Comparison of ENCODE assay signal across 11 cellular contexts in the genomic region with DNA sequence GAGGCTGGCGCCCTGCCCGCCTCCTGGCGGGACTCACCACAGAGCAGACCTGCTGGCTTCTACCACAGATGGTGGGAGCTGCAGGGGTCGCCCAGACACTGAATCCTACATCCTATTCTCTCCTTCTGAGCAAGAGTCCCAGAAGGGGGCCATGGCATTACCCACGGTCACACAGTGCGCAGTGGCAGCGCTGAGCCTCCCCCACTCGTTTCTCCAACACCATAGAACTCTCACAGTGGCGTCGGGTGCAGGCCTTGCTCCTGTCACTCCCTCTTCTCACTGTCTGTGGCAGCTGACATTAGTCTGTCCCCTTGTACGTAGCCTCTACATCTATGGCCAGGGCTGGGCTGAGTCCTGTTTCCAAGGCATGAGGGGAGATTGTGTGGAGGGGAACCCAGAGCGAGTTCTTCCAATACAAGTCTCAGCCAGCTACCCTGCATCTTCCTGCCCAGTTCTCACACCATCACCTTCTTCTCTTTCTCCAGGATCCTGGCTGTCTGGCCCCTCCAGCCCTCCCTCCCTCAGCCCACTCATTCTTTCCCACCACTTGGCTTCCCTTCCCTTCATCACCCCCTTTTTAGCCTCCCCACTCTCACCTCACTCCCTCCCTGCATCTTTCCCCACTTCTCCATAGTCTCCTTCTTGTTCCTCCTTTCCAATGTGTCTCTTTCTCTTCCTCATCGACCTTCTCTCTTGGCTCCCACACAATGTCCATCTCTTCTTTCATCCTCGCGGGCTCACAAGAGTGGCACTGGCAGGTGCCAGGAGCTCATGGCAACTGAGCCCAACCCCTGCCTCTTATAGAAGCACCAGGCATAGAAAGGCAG. TPM values are rescaled to one million over a fixed set of nuclear protein-coding genes. Genes with fewer than 3 reads are reported as not detected.
DNase-seq lines count a peak whose midpoint lies in the region; ATAC-seq and TF ChIP-seq lines count a peak whose summit lies in the region.
"Had no signal": no experiment of that assay in that cellular context is flagged by ENCODE, and none has a peak within 500 bp of the region (broad histone marks: within the 10 kb centered on the region; RNA-seq: fewer than 3 reads in every experiment).

No MANE protein-coding gene starts in this region.

- no peaks in the 10 kb centered on the region for H3K27me3 Mint-ChIP-seq in stimulated activated naive CD8-positive, alpha-beta T cell treated with anti-CD3 and anti-CD28 coated beads, Interleukin-15, Interleukin-2, amounts not matched to agents 100 ng/mL and 50 ng/mL, for 24 hours
- H3K27me3 Mint-ChIP-seq in WTC11 (ENCODE audit: low read depth) (no peaks in the 10 kb centered on the region), memory B cell (no peaks in the 10 kb centered on the region)

- no peaks in the 10 kb centered on the region for H3K9me3 Mint-ChIP-seq in stimulated activated naive CD8-positive, alpha-beta T cell treated with anti-CD3 and anti-CD28 coated beads, Interleukin-15, Interleukin-2, amounts not matched to agents 100 ng/mL and 50 ng/mL, for 24 hours
- H3K9me3 Mint-ChIP-seq in WTC11, result no peaks in the 10 kb centered on the region
- H3K9me3 Mint-ChIP-seq in memory B cell, result no peaks in the 10 kb centered on the region

- POLR2A ChIA-PET in WTC11 (lab: Charles Lee), result interaction anchor here (0.7 to 1.0 kb wide), 3 partner anchors 9 to 113 kb away, joined by 3 to 4 read pairs (median 3); no protein-coding TSS in a partner anchor

- peak overlapping the region; percentile 32 for H3K27ac Mint-ChIP-seq in stimulated activated naive CD8-positive, alpha-beta T cell treated with anti-CD3 and anti-CD28 coated beads, Interleukin-15, Interleukin-2, amounts not matched to agents 100 ng/mL and 50 ng/mL, for 24 hours
- H3K27ac Mint-ChIP-seq in WTC11 (peak overlapping the region; percentile 74; the same call in 1 of the 2 replicates), memory B cell (peak overlapping the region; percentile 87)

- CTCF ChIA-PET in WTC11 (lab: Charles Lee), result interaction anchor here (0.6 to 2.1 kb wide), 5 partner anchors 8 to 132 kb away, joined by 3 to 12 read pairs (median 3); a partner anchor contains a TSS

- peaks cover 77% of the 10 kb centered on the region for H3K4me1 Mint-ChIP-seq in stimulated activated naive CD8-positive, alpha-beta T cell treated with anti-CD3 and anti-CD28 coated beads, Interleukin-15, Interleukin-2, amounts not matched to agents 100 ng/mL and 50 ng/mL, for 24 hours (ENCODE audit: low read depth)
- peaks cover 21% of the 10 kb centered on the region for H3K4me1 Mint-ChIP-seq in WTC11
- peaks cover 47% of the 10 kb centered on the region for H3K4me1 Mint-ChIP-seq in memory B cell

- DNase-seq in stimulated activated naive CD8-positive, alpha-beta T cell treated with anti-CD3 and anti-CD28 coated beads, Interleukin-15, Interleukin-2, amounts not matched to agents 100 U/mL and 50 U/mL, for 24 hours, result no peak
- no peak for DNase-seq in WTC11 (ENCODE audit: low spot score)
- DNase-seq in memory B cell (ENCODE audit: low spot score in 2 of 2), result no peak
- DNase-seq in NCI-H187 (lab: John Stamatoyannopoulos, UW), result no peak
- DNase-seq in NCI-H1417 treated with DMSO at 0.1 percent for 48 hours (lab: John Stamatoyannopoulos, UW), result no peak
- DNase-seq in T1000 (lab: John Stamatoyannopoulos, UW), result no peak
- DNase-seq: AML-193, hippocampal formation, MM.1S had no signal

- ATAC-seq in stimulated activated naive CD8-positive, alpha-beta T cell treated with anti-CD3 and anti-CD28 coated beads, Interleukin-15, Interleukin-2, amounts not matched to agents 100 U/mL and 50 U/mL, for 24 hours, result no peak
- no peak for ATAC-seq in WTC11
- no peak for ATAC-seq in memory B cell (ENCODE audit: low read depth)
- no peak for ATAC-seq in HG02973 (IDR thresholded peaks at IDR 0.05; ENCODE audit: unreplicated experiment)

- peak overlapping the region; percentile 39 for H3K4me3 Mint-ChIP-seq in stimulated activated naive CD8-positive, alpha-beta T cell treated with anti-CD3 and anti-CD28 coated beads, Interleukin-15, Interleukin-2, amounts not matched to agents 100 ng/mL and 50 ng/mL, for 24 hours
- no peak overlapping the region for H3K4me3 Mint-ChIP-seq in WTC11
- H3K4me3 Mint-ChIP-seq in memory B cell, result no peak overlapping the region

- TF ChIP-seq CTCF in WTC11 (IDR thresholded peaks at IDR 0.05), result no peak

- peaks cover 77% of the 10 kb centered on the region for H3K36me3 Mint-ChIP-seq in stimulated activated naive CD8-positive, alpha-beta T cell treated with anti-CD3 and anti-CD28 coated beads, Interleukin-15, Interleukin-2, amounts not matched to agents 100 ng/mL and 50 ng/mL, for 24 hours (ENCODE audit: low read depth)
- H3K36me3 Mint-ChIP-seq in WTC11 (peaks cover 56% of the 10 kb centered on the region), memory B cell (peaks cover 26% of the 10 kb centered on the region)

TF ChIP-seq in WTC11, 78 proteins besides CTCF, POLR2A, EP300 and RAD21 (continues in another document):
- no peak for TF ChIP-seq NFATC4 (CRISPR knock-in tag; IDR thresholded peaks at IDR 0.05)
- TF ChIP-seq, protein P1, sequence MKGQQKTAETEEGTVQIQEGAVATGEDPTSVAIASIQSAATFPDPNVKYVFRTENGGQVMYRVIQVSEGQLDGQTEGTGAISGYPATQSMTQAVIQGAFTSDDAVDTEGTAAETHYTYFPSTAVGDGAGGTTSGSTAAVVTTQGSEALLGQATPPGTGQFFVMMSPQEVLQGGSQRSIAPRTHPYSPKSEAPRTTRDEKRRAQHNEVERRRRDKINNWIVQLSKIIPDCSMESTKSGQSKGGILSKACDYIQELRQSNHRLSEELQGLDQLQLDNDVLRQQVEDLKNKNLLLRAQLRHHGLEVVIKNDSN (CRISPR knock-in tag; IDR thresholded peaks at IDR 0.05), result no peak
- TF ChIP-seq, protein P2, sequence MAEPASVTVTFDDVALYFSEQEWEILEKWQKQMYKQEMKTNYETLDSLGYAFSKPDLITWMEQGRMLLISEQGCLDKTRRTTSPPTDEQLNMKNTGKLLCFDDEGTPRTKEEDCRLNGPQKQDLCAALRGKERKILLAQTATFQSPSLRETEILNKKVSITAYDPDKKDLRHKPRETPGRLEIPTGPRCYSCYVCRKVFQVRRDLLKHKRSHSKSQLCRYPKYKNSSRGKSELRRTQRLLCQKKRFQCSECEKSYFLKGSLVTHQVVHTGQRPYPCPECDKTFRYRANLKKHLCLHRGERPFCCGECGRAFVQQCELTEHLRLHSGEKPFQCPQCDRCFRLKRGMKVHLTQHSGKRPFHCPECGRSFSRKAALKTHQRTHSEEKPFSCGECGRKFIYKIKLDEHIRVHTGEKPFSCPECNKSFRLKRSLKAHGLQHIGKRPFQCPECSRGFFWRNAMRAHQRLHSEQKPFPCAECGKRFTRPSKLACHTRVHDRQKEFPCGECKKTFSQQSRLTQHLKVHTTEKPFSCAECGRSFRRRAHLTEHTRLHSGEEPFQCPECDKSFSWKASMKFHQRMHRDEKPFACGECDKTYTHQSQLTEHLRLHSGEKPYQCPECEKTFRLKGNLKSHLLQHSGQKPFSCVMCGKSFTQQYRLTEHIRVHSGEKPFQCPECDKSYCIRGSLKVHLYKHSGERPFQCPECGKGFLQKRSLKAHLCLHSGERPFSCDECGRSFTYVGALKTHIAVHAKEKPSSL (CRISPR knock-in tag; conservative IDR thresholded peaks at IDR 0.05), result no peak
- TF ChIP-seq, protein P3, sequence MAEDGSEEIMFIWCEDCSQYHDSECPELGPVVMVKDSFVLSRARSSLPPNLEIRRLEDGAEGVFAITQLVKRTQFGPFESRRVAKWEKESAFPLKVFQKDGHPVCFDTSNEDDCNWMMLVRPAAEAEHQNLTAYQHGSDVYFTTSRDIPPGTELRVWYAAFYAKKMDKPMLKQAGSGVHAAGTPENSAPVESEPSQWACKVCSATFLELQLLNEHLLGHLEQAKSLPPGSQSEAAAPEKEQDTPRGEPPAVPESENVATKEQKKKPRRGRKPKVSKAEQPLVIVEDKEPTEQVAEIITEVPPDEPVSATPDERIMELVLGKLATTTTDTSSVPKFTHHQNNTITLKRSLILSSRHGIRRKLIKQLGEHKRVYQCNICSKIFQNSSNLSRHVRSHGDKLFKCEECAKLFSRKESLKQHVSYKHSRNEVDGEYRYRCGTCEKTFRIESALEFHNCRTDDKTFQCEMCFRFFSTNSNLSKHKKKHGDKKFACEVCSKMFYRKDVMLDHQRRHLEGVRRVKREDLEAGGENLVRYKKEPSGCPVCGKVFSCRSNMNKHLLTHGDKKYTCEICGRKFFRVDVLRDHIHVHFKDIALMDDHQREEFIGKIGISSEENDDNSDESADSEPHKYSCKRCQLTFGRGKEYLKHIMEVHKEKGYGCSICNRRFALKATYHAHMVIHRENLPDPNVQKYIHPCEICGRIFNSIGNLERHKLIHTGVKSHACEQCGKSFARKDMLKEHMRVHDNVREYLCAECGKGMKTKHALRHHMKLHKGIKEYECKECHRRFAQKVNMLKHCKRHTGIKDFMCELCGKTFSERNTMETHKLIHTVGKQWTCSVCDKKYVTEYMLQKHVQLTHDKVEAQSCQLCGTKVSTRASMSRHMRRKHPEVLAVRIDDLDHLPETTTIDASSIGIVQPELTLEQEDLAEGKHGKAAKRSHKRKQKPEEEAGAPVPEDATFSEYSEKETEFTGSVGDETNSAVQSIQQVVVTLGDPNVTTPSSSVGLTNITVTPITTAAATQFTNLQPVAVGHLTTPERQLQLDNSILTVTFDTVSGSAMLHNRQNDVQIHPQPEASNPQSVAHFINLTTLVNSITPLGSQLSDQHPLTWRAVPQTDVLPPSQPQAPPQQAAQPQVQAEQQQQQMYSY (CRISPR knock-in tag; IDR thresholded peaks at IDR 0.05), result no peak

RNA-seq across cellular contexts. Expression of a gene that starts 5.9 kb away (rescaled TPM):
- 69.5 to 77.1 TPM (median 75.9 TPM) in 3 replicates for total RNA-seq in WTC11 (2021)

RNA-seq across cellular contexts. Expression of a gene that starts 13.9 kb away (rescaled TPM):
- total RNA-seq in WTC11 (2021), result 113 to 124 TPM (median 114 TPM) in 3 replicates

RNA-seq across cellular contexts. Expression of a gene that starts 26.8 kb away (rescaled TPM):
- total RNA-seq in WTC11 (2021), result 21.9 to 26.9 TPM (median 25.3 TPM) in 3 replicates

RNA-seq across cellular contexts. Expression of a gene that starts 43.1 kb away (rescaled TPM):
- total RNA-seq in WTC11 (2021), result 0.11 to 0.23 TPM (median 0.14 TPM) in 3 replicates

RNA-seq across cellular contexts. Expression of a gene that starts 54.3 kb away (rescaled TPM):
- 0.05 to 0.14 TPM in 2 of 3 replicates, not detected in the other for total RNA-seq in WTC11 (2021)

Comparison
In these comparisons a context has a peak if more than half of its experiments do, and no peak if none do; other contexts are left out.
1. H3K27ac Mint-ChIP-seq: peak in every context shown above with its lines; median percentile 87 in memory B cell; 74 in WTC11; 32 in stimulated activated naive CD8-positive, alpha-beta T cell treated with anti-CD3 and anti-CD28 coated beads, Interleukin-15, Interleukin-2, amounts not matched to agents 100 ng/mL and 50 ng/mL, for 24 hours.